In the genomic region with DNA sequence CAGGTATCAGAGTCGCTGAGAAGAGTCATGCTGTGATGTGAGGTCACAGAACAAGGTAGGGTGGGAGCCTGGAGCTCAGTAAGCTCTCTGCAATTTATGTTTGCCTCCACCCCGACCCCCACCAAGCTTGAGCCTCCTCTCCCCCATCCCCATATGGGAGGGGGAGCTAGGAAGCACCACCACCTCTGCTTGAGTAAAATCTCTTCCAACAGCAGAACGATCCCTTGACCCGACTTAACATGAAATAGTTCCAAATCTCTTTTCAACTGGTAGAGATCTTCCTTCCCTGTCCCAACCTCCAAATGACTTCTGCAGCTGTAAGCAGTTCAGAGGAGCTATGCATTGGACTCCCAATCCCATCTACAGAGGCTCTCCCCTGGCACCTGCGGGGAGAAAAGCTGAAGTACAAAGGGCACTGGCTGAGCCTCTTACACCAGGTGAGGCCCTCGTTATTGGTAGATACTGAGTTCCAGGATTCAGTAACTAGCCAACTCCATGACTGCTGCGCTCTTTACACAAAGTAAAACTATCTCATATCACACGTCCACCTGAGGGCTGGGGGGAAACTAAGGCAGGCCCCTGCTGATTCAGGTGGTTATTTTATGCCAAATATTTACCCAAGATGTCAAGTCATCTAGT, we compare ENCODE assay signal across 8 cellular contexts. TPM values are rescaled to one million over a fixed set of nuclear protein-coding genes. Genes with fewer than 3 reads are reported as not detected.
DNase-seq lines count a peak whose midpoint lies in the region; ATAC-seq, FAIRE-seq and TF ChIP-seq lines count a peak whose summit lies in the region.

No MANE protein-coding gene starts in this region.

- no peak for TF ChIP-seq CTCF in WTC11 (IDR thresholded peaks at IDR 0.05)
- TF ChIP-seq CTCF in fibroblast of the aortic adventitia (IDR thresholded peaks at IDR 0.05; ENCODE audit: insufficient read depth, low read length), result no peak
- no peak for TF ChIP-seq CTCF in omental fat pad (IDR thresholded peaks at IDR 0.05)

- ATAC-seq in WTC11, result peak; percentile 3
- ATAC-seq in omental fat pad (ENCODE audit: low FRiP score), result no peak
- ATAC-seq in GM21515 (IDR thresholded peaks at IDR 0.05; ENCODE audit: unreplicated experiment), result no peak

- peak overlapping the region; percentile 99 for H3K4me3 Mint-ChIP-seq in WTC11

- POLR2A ChIA-PET in WTC11 (lab: Charles Lee), result interaction anchor here (0.7 to 3.4 kb wide), 5 partner anchors 9 to 68 kb away, joined by 4 to 38 read pairs (median 7); no protein-coding TSS in a partner anchor

- peaks cover 14% of the 10 kb centered on the region for H3K27me3 Mint-ChIP-seq in WTC11 (ENCODE audit: low read depth)

- in situ Hi-C loops in ACHN (cut with HindIII; ENCODE audit: low pct_ligation_motif_present, low pct_unique_long_range_greater_than_20kb, low sequenced_read_pairs), result no loop called here

- DNase-seq in ACHN (peak; percentile 54), H54 (ENCODE audit: insufficient read length, low spot score) (no peak), WTC11 (ENCODE audit: low spot score) (no peak), fibroblast of the aortic adventitia (ENCODE audit: low read depth) (no peak), skeletal muscle cell (ENCODE audit: low read depth) (no peak), NCI-H2196 treated with DMSO at 0.1 percent for 48 hours (lab: John Stamatoyannopoulos, UW; ENCODE audit: unreplicated experiment) (no peak), omental fat pad (ENCODE audit: low spot score) (no peak)

- peaks cover 38% of the 10 kb centered on the region for H3K36me3 Mint-ChIP-seq in WTC11

- H3K9me3 Mint-ChIP-seq in WTC11, result peaks cover 4% of the 10 kb centered on the region; the same call in 1 of the 2 replicates

- peaks cover 28% of the 10 kb centered on the region for H3K4me1 Mint-ChIP-seq in WTC11

- no peak for FAIRE-seq in H54 (lab: Jason Lieb, UNC)

- H3K4me3 ChIP-seq in fibroblast of the aortic adventitia (ENCODE audit: low read depth, low read length) (peak overlapping the region; percentile 93), skeletal muscle cell (ENCODE audit: low read depth, low read length) (peak overlapping the region; percentile 86)

- peak; percentile 7; the same call in 1 of the 2 replicates for TF ChIP-seq POLR2A in H54 (IDR thresholded peaks at IDR 0.05; ENCODE audit: low read depth, low read length)

- peak overlapping the region; percentile 91 for H3K27ac Mint-ChIP-seq in WTC11

- CTCF ChIA-PET in WTC11 (lab: Charles Lee), result interaction anchor here (0.6 to 4.1 kb wide), 7 partner anchors 9 to 1203 kb away, joined by 3 to 22 read pairs (median 8); no protein-coding TSS in a partner anchor

TF ChIP-seq in WTC11, 78 proteins besides CTCF, POLR2A, EP300 and RAD21 (continues in another document):
- no peak for TF ChIP-seq MXD4 (CRISPR knock-in tag; IDR thresholded peaks at IDR 0.05; ENCODE audit: borderline replicate concordance)
- TF ChIP-seq NR2C2 (CRISPR knock-in tag; IDR thresholded peaks at IDR 0.05), result no peak
- no peak for TF ChIP-seq ZNF138 (CRISPR knock-in tag; conservative IDR thresholded peaks at IDR 0.05)
- peak; percentile 72; the same call in 1 of the 2 replicates for TF ChIP-seq NFATC4 (CRISPR knock-in tag; IDR thresholded peaks at IDR 0.05)
- peak; percentile 92 for TF ChIP-seq ZNF416 (CRISPR knock-in tag; IDR thresholded peaks at IDR 0.05)
- no peak for TF ChIP-seq ZNF219 (CRISPR knock-in tag; IDR thresholded peaks at IDR 0.05; ENCODE audit: borderline replicate concordance)
- TF ChIP-seq, protein P1, sequence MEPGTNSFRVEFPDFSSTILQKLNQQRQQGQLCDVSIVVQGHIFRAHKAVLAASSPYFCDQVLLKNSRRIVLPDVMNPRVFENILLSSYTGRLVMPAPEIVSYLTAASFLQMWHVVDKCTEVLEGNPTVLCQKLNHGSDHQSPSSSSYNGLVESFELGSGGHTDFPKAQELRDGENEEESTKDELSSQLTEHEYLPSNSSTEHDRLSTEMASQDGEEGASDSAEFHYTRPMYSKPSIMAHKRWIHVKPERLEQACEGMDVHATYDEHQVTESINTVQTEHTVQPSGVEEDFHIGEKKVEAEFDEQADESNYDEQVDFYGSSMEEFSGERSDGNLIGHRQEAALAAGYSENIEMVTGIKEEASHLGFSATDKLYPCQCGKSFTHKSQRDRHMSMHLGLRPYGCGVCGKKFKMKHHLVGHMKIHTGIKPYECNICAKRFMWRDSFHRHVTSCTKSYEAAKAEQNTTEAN (CRISPR knock-in tag; IDR thresholded peaks at IDR 0.05), result no peak
- TF ChIP-seq, protein P2, sequence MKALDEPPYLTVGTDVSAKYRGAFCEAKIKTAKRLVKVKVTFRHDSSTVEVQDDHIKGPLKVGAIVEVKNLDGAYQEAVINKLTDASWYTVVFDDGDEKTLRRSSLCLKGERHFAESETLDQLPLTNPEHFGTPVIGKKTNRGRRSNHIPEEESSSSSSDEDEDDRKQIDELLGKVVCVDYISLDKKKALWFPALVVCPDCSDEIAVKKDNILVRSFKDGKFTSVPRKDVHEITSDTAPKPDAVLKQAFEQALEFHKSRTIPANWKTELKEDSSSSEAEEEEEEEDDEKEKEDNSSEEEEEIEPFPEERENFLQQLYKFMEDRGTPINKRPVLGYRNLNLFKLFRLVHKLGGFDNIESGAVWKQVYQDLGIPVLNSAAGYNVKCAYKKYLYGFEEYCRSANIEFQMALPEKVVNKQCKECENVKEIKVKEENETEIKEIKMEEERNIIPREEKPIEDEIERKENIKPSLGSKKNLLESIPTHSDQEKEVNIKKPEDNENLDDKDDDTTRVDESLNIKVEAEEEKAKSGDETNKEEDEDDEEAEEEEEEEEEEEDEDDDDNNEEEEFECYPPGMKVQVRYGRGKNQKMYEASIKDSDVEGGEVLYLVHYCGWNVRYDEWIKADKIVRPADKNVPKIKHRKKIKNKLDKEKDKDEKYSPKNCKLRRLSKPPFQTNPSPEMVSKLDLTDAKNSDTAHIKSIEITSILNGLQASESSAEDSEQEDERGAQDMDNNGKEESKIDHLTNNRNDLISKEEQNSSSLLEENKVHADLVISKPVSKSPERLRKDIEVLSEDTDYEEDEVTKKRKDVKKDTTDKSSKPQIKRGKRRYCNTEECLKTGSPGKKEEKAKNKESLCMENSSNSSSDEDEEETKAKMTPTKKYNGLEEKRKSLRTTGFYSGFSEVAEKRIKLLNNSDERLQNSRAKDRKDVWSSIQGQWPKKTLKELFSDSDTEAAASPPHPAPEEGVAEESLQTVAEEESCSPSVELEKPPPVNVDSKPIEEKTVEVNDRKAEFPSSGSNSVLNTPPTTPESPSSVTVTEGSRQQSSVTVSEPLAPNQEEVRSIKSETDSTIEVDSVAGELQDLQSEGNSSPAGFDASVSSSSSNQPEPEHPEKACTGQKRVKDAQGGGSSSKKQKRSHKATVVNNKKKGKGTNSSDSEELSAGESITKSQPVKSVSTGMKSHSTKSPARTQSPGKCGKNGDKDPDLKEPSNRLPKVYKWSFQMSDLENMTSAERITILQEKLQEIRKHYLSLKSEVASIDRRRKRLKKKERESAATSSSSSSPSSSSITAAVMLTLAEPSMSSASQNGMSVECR (CRISPR knock-in tag; IDR thresholded peaks at IDR 0.05; ENCODE audit: borderline replicate concordance), result no peak
- no peak for TF ChIP-seq ZNF423 (CRISPR knock-in tag; IDR thresholded peaks at IDR 0.05)
- TF ChIP-seq ATF1 (CRISPR knock-in tag; IDR thresholded peaks at IDR 0.05), result no peak
- TF ChIP-seq, protein P3, sequence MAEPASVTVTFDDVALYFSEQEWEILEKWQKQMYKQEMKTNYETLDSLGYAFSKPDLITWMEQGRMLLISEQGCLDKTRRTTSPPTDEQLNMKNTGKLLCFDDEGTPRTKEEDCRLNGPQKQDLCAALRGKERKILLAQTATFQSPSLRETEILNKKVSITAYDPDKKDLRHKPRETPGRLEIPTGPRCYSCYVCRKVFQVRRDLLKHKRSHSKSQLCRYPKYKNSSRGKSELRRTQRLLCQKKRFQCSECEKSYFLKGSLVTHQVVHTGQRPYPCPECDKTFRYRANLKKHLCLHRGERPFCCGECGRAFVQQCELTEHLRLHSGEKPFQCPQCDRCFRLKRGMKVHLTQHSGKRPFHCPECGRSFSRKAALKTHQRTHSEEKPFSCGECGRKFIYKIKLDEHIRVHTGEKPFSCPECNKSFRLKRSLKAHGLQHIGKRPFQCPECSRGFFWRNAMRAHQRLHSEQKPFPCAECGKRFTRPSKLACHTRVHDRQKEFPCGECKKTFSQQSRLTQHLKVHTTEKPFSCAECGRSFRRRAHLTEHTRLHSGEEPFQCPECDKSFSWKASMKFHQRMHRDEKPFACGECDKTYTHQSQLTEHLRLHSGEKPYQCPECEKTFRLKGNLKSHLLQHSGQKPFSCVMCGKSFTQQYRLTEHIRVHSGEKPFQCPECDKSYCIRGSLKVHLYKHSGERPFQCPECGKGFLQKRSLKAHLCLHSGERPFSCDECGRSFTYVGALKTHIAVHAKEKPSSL (CRISPR knock-in tag; conservative IDR thresholded peaks at IDR 0.05), result peak; percentile 69; the same call in 1 of the 2 replicates
- TF ChIP-seq CREB1 (CRISPR knock-in tag; IDR thresholded peaks at IDR 0.05), result no peak
- TF ChIP-seq NFYB (CRISPR knock-in tag; conservative IDR thresholded peaks at IDR 0.05; ENCODE audit: low read depth), result no peak
- no peak for TF ChIP-seq ETV6 (CRISPR knock-in tag; IDR thresholded peaks at IDR 0.05)
- no peak for TF ChIP-seq ZNF396 (CRISPR knock-in tag; IDR thresholded peaks at IDR 0.05; ENCODE audit: borderline replicate concordance)
- TF ChIP-seq, protein P4, sequence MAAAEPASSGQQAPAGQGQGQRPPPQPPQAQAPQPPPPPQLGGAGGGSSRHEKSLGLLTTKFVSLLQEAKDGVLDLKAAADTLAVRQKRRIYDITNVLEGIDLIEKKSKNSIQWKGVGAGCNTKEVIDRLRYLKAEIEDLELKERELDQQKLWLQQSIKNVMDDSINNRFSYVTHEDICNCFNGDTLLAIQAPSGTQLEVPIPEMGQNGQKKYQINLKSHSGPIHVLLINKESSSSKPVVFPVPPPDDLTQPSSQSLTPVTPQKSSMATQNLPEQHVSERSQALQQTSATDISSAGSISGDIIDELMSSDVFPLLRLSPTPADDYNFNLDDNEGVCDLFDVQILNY (CRISPR knock-in tag; IDR thresholded peaks at IDR 0.05), result no peak
- TF ChIP-seq NFE2L1 (CRISPR knock-in tag; IDR thresholded peaks at IDR 0.05), result no peak

RNA-seq across cellular contexts. Expression of a gene that starts 3.4 kb away (rescaled TPM):
- total RNA-seq in WTC11 (2021) (3,338 to 3,455 TPM (median 3,348 TPM) in 3 replicates), fibroblast of the aortic adventitia (ENCODE audit: low replicate concordance) (3,211 and 6,650 TPM in 2 replicates), omental fat pad (1,000 to 10,000 TPM; 1,930 to 4,437 (median 3,125) TPM)

RNA-seq across cellular contexts. Expression of a gene that starts 19.0 kb away (rescaled TPM):
- total RNA-seq in WTC11 (2021) (0.31 to 0.89 TPM (median 0.46 TPM) in 3 replicates), fibroblast of the aortic adventitia (ENCODE audit: low replicate concordance) (1.3 and 1.8 TPM in 2 replicates), omental fat pad (under 1 TPM in 3 of 4 donors, not detected in 1; 0.31 to 0.95 (median 0.36) TPM)

RNA-seq across cellular contexts. Expression of a gene that starts 43.0 kb away (rescaled TPM):
- total RNA-seq in WTC11 (2021), result 44.7 to 54.7 TPM (median 47.8 TPM) in 3 replicates
- total RNA-seq in fibroblast of the aortic adventitia (ENCODE audit: low replicate concordance), result 31.7 and 32.4 TPM in 2 replicates
- 10 to 100 TPM; 13.9 to 28.0 (median 22.8) TPM for total RNA-seq in omental fat pad
